26 cellular contexts compared by ENCODE assay signal in genomic region chr20:51880188-51880587, GRCh38.
"Had no signal": no experiment of that assay in that cellular context is flagged by ENCODE, and none has a peak within 500 bp of the region (broad histone marks: within the 10 kb centered on the region; RNA-seq: fewer than 3 reads in every experiment).

No MANE protein-coding gene starts in this region.

- FAIRE-seq: endometrium, islet of Langerhans, keratinocyte had no signal

- ATAC-seq: effector memory CD8-positive, alpha-beta T cell; esophagus mucosa; gastrocnemius medialis; heart right ventricle; left cardiac atrium; left lung; left ventricle myocardium superior; lower lobe of right lung; mucosa of descending colon had no signal

- H3K27me3 ChIP-seq: colonic mucosa, esophagus squamous epithelium, gastrocnemius medialis, left lung had no signal

- H3K4me1 ChIP-seq: colonic mucosa, esophagus squamous epithelium, gastrocnemius medialis, heart right ventricle, left lung, lower lobe of right lung had no signal

- H3K4me3 ChIP-seq: colonic mucosa, esophagus squamous epithelium, gastrocnemius medialis, heart right ventricle, left lung, lower lobe of right lung, mucosa of descending colon had no signal

- DNase-seq: colonic mucosa; cortex of kidney; effector CD8-positive, alpha-beta T cell; effector memory CD8-positive, alpha-beta T cell; endodermal cell; erythroblast; esophagus squamous epithelium; foreskin fibroblast; foreskin melanocyte; gastrocnemius medialis; glutamatergic neuron; head of caudate nucleus; heart right ventricle; hippocampal formation; left cardiac atrium; left lung; left ventricle myocardium superior; lower lobe of right lung; mesenchymal stem cell; mucosa of descending colon; naive B cell had no signal

- H3K27ac ChIP-seq: colonic mucosa, epithelial cell of prostate, esophagus squamous epithelium, gastrocnemius medialis, heart right ventricle, left lung, lower lobe of right lung had no signal

- H3K9me3 ChIP-seq: colonic mucosa, esophagus squamous epithelium, gastrocnemius medialis, heart right ventricle, left lung, lower lobe of right lung, mucosa of descending colon had no signal

- H3K36me3 ChIP-seq: colonic mucosa, esophagus squamous epithelium, gastrocnemius medialis, heart right ventricle, left lung, lower lobe of right lung had no signal
